In genomic region chr2:109387221-109387735, GRCh38 we compare ENCODE assay signal across 15 cellular contexts.
DNase-seq lines count a peak whose midpoint lies in the region; ATAC-seq and TF ChIP-seq lines count a peak whose summit lies in the region.
"Had no signal": no experiment of that assay in that cellular context is flagged by ENCODE, and none has a peak within 500 bp of the region (broad histone marks: within the 10 kb centered on the region; RNA-seq: fewer than 3 reads in every experiment).

No MANE protein-coding gene starts in this region.

- H3K4me3 Mint-ChIP-seq in endodermal cell (no peak overlapping the region), osteocyte (ENCODE audit: unreplicated experiment) (no peak overlapping the region)
- H3K4me3 Mint-ChIP-seq: CD8-positive, alpha-beta memory T cell had no signal

- no peak overlapping the region for H3K9ac ChIP-seq in endodermal cell (ENCODE audit: extremely low read depth, low read length, poor library complexity, severe bottlenecking)

- H3K9me3 Mint-ChIP-seq in endodermal cell (no peaks in the 10 kb centered on the region), osteocyte (ENCODE audit: unreplicated experiment) (no peaks in the 10 kb centered on the region)
- H3K9me3 Mint-ChIP-seq: CD8-positive, alpha-beta memory T cell had no signal

- H3K4me3 ChIP-seq in endodermal cell (ENCODE audit: low read length): no peak overlapping the region

- no peaks in the 10 kb centered on the region for H3K36me3 ChIP-seq in endodermal cell (ENCODE audit: control insufficient read depth, insufficient read depth, low read length)

- intact Hi-C loops in Right ventricle myocardium inferior (cut with DNase I): no loop called here
- intact Hi-C loops in cardiac septum (cut with DNase I): loop anchor here (10.0 kb wide), 1 partner anchor 102 kb away; no protein-coding TSS in a partner anchor

- no peak overlapping the region for H3K27ac ChIP-seq in endodermal cell (ENCODE audit: low read depth, low read length)
- H3K27ac ChIP-seq: 22Rv1, HL-60 had no signal

- H3K36me3 Mint-ChIP-seq in endodermal cell (ENCODE audit: low read depth) (no peaks in the 10 kb centered on the region), osteocyte (ENCODE audit: unreplicated experiment) (peaks cover 37% of the 10 kb centered on the region)
- H3K36me3 Mint-ChIP-seq: CD8-positive, alpha-beta memory T cell had no signal

- H3K27me3 Mint-ChIP-seq in endodermal cell (ENCODE audit: insufficient read depth) (peaks cover 4% of the 10 kb centered on the region), osteocyte (ENCODE audit: unreplicated experiment) (no peaks in the 10 kb centered on the region)

- DNase-seq in Right ventricle myocardium inferior (ENCODE audit: missing footprints) (peak; percentile 45), cardiac septum (ENCODE audit: low spot score) (no peak), endodermal cell (no peak), osteocyte (ENCODE audit: extremely low spot score, unreplicated experiment) (no peak), NCI-H1105 treated with DMSO at 0.1 percent for 48 hours (lab: John Stamatoyannopoulos, UW) (no peak)
- DNase-seq in activated naive CD4-positive, alpha-beta T cell treated with anti-CD3 and anti-CD28 coated beads, Interleukin-2, amount 50 U/mL, for 16 hours: no peak
- DNase-seq in stimulated activated naive CD4-positive, alpha-beta T cell (lab: John Stamatoyannopoulos, UW): no peak
- DNase-seq: Caco-2, DND-41, GDM1 had no signal

- ATAC-seq in Right ventricle myocardium inferior: no peak
- no peak for ATAC-seq in GM21737 (IDR thresholded peaks at IDR 0.05; ENCODE audit: unreplicated experiment)
- ATAC-seq: HCT116 had no signal

- H3K4me1 ChIP-seq in endodermal cell (ENCODE audit: control insufficient read depth, insufficient read depth, low read length): peaks cover 12% of the 10 kb centered on the region
- H3K4me1 ChIP-seq: Caco-2 had no signal

- TF ChIP-seq CTCF in endodermal cell (conservative IDR thresholded peaks at IDR 0.05) (no peak), osteocyte (IDR thresholded peaks at IDR 0.05) (no peak)

- no peaks in the 10 kb centered on the region for H3K9me3 ChIP-seq in endodermal cell (ENCODE audit: control insufficient read depth, low read length)
- H3K9me3 ChIP-seq: Caco-2 had no signal

- H3K4me1 Mint-ChIP-seq in endodermal cell (peaks cover 41% of the 10 kb centered on the region), osteocyte (ENCODE audit: unreplicated experiment) (peaks cover 55% of the 10 kb centered on the region)
- H3K4me1 Mint-ChIP-seq: CD8-positive, alpha-beta memory T cell had no signal

- WGBS in endodermal cell (ENCODE audit: insufficient coverage in 1 of 2, insufficient read length in 1 of 2), 2 experiments: 85 to 89% methylated on average over 3 to 4 of the region's 4 CpGs

- H3K27ac Mint-ChIP-seq in endodermal cell (peak overlapping the region; percentile 10), osteocyte (ENCODE audit: unreplicated experiment) (peak overlapping the region; percentile 50)

- H3K27me3 ChIP-seq in endodermal cell (ENCODE audit: control insufficient read depth, insufficient read depth, low read length, poor library complexity, severe bottlenecking): no peaks in the 10 kb centered on the region
